9 cellular contexts compared by ENCODE assay signal in the genomic region with DNA sequence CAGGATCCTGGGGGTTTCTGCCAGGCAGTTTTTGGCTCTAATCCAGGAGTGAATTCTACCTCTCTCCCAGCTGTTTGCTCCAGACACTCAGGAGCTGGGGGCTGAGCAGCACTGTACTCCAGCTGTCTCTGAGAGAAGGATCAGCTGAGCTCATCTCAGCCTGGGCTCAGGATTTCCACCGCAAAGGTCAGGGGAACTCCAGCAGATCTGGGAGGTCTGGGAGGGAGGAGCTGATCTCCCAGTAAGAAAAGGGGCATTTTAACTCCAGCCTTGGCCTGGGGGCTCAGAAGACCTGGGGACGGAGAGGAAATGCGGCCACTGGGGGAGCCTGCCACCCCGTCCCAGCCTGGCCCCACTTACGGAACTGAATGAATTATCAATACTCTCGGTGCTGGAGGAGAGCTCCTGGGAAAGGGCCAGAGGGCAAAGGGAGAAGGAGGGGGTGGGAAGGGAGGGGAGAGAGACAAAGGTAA. TPM values are rescaled to one million over a fixed set of nuclear protein-coding genes. Genes with fewer than 3 reads are reported as not detected.
DNase-seq lines count a peak whose midpoint lies in the region; ATAC-seq and TF ChIP-seq lines count a peak whose summit lies in the region.
"Had no signal": no experiment of that assay in that cellular context is flagged by ENCODE, and none has a peak within 500 bp of the region (broad histone marks: within the 10 kb centered on the region; RNA-seq: fewer than 3 reads in every experiment).

No MANE protein-coding gene starts in this region.

- ATAC-seq in T-helper 17 cell (no peak), psoas muscle (peak; percentile 17 to 62 (median 34))

- H3K4me3 Mint-ChIP-seq in T-helper 17 cell: no peak overlapping the region
- H3K4me3 Mint-ChIP-seq in glutamatergic neuron (ENCODE audit: unreplicated experiment): no peak overlapping the region

- H3K9me3 ChIP-seq in T-helper 17 cell (ENCODE audit: control insufficient read depth, low read length, poor library complexity, severe bottlenecking): no peaks in the 10 kb centered on the region
- H3K9me3 ChIP-seq in psoas muscle: no peaks in the 10 kb centered on the region
- H3K9me3 ChIP-seq in spleen: no peaks in the 10 kb centered on the region

- TF ChIP-seq CTCF in glutamatergic neuron (IDR thresholded peaks at IDR 0.05; ENCODE audit: partially characterized antibody, unreplicated experiment) (no peak), psoas muscle (IDR thresholded peaks at IDR 0.05) (no peak), spleen (IDR thresholded peaks at IDR 0.05 in 8 of 11, conservative IDR thresholded peaks at IDR 0.05 in 3 of 11) (no peak), GM13977 (IDR thresholded peaks at IDR 0.05; ENCODE audit: extremely low read depth, insufficient read depth, missing control alignments) (no peak)

- peak overlapping the region; percentile 97 for H3K27ac ChIP-seq in psoas muscle
- H3K27ac ChIP-seq in spleen: peak overlapping the region in 4 of 8 donors; percentile 2 to 39 (median 14)

- in situ Hi-C loops in GM13977 (cut with MboI; ENCODE audit: low pct_unique_long_range_greater_than_20kb, low sequenced_read_pairs, unreplicated experiment): no loop called here

- peak overlapping the region; percentile 90 for H3K27ac Mint-ChIP-seq in T-helper 17 cell
- H3K27ac Mint-ChIP-seq in glutamatergic neuron (ENCODE audit: unreplicated experiment): peak overlapping the region; percentile 72

- H3K36me3 Mint-ChIP-seq in T-helper 17 cell (ENCODE audit: low read depth): peaks cover 2% of the 10 kb centered on the region
- peaks cover 6% of the 10 kb centered on the region for H3K36me3 Mint-ChIP-seq in glutamatergic neuron (ENCODE audit: unreplicated experiment)

- DNase-seq in EL (peak; percentile 33), T-helper 17 cell (no peak), glutamatergic neuron (no peak), psoas muscle (no peak), spleen (no peak), GM13977 (ENCODE audit: low spot score) (no peak), NCI-H446 (lab: John Stamatoyannopoulos, UW) (no peak)
- no peak for DNase-seq in activated naive CD4-positive, alpha-beta T cell treated with Interleukin-2 at 50 U/mL for 16 hours
- DNase-seq: DND-41 had no signal

- 38 to 44% (median 41%) methylated on average over 6 of the region's 6 CpGs for WGBS in psoas muscle, 3 donors
- 78 to 89% (median 84%) methylated on average over 6 of the region's 6 CpGs for WGBS in spleen, 5 donors

- H3K4me1 Mint-ChIP-seq in T-helper 17 cell (peaks cover 33% of the 10 kb centered on the region), glutamatergic neuron (ENCODE audit: low read depth, unreplicated experiment) (peaks cover 10% of the 10 kb centered on the region)

- no peaks in the 10 kb centered on the region for H3K27me3 Mint-ChIP-seq in T-helper 17 cell
- H3K27me3 Mint-ChIP-seq in glutamatergic neuron (ENCODE audit: unreplicated experiment): peaks cover 1% of the 10 kb centered on the region

- H3K27me3 ChIP-seq in psoas muscle (ENCODE audit: insufficient read depth in 3 of 3, low read length in 2 of 3) (no peaks in the 10 kb centered on the region), spleen (replicated peaks in 1 of 7) (no peaks in the 10 kb centered on the region)

- intact Hi-C loops in psoas muscle (cut with DNase I): loop anchor here in 1 of 2 donors (10.0 kb wide), 1 partner anchor 95 kb away; no protein-coding TSS in a partner anchor
- intact Hi-C loops in spleen (cut with DNase I; ENCODE audit: low total_unique reads): no loop called here

- H3K36me3 ChIP-seq in psoas muscle (ENCODE audit: insufficient read depth in 1 of 2, low read depth in 1 of 2): peaks cover 11 to 63% of the 10 kb centered on the region in 2 donors
- peaks cover 3 to 100% (median 89%) of the 10 kb centered on the region in 6 donors for H3K36me3 ChIP-seq in spleen

- H3K4me3 ChIP-seq in psoas muscle: peak overlapping the region; percentile 27
- H3K4me3 ChIP-seq in spleen: no peak overlapping the region

- H3K4me1 ChIP-seq in psoas muscle: peaks cover 57% of the 10 kb centered on the region
- H3K4me1 ChIP-seq in spleen: peaks cover 4 to 59% (median 37%) of the 10 kb centered on the region in 6 donors

- no peaks in the 10 kb centered on the region for H3K9me3 Mint-ChIP-seq in glutamatergic neuron (ENCODE audit: unreplicated experiment)

- TF ChIP-seq POLR2A in spleen (IDR thresholded peaks at IDR 0.05): no peak

RNA-seq across cellular contexts. Expression of gene PI4KB, which starts 17.3 kb away (rescaled TPM):
- 10 to 100 TPM; 73.5 to 81.4 TPM for total RNA-seq in T-helper 17 cell
- total RNA-seq in glutamatergic neuron (ENCODE audit: unreplicated experiment): 68.7 TPM
- 10 to 100 TPM; 51.9 to 96.4 (median 78.8) TPM for total RNA-seq in psoas muscle
- polyA plus RNA-seq in psoas muscle: 10 to 100 TPM; 42.6 to 66.3 (median 53.2) TPM
- total RNA-seq in spleen: 10 to 100 TPM; 63.7 to 85.4 (median 69.5) TPM
- 10 to 100 TPM; 25.6 to 41.4 (median 30.8) TPM for polyA plus RNA-seq in spleen

RNA-seq across cellular contexts. Expression of gene ZNF687, which starts 27.8 kb away (rescaled TPM):
- total RNA-seq in T-helper 17 cell (10 to 100 TPM; 25.9 to 33.8 TPM), glutamatergic neuron (ENCODE audit: unreplicated experiment) (34.4 TPM), psoas muscle (10 to 100 TPM; 10.6 to 14.8 (median 13.1) TPM), spleen (10 to 100 TPM; 27.3 to 46.6 (median 33.4) TPM)
- polyA plus RNA-seq in psoas muscle (10 to 100 TPM in 1 of 3 donors, 1 to 10 TPM in 2; 4.6 to 13.5 (median 5.0) TPM), spleen (10 to 100 TPM in 1 of 3 donors, 1 to 10 TPM in 2; 9.1 to 17.7 (median 9.8) TPM)

RNA-seq across cellular contexts. Expression of gene RFX5, which starts 37.2 kb away (rescaled TPM):
- total RNA-seq in T-helper 17 cell (100 to 1,000 TPM in 1 of 2 donors, 10 to 100 TPM in 1; 81.5 to 105 TPM), glutamatergic neuron (ENCODE audit: unreplicated experiment) (64.4 TPM), psoas muscle (10 to 100 TPM; 16.9 to 38.7 (median 21.6) TPM), spleen (10 to 100 TPM; 75.9 to 96.1 (median 92.2) TPM)
- polyA plus RNA-seq in psoas muscle (10 to 100 TPM in 1 of 3 donors, 1 to 10 TPM in 2; 4.7 to 36.3 (median 8.5) TPM), spleen (10 to 100 TPM; 30.8 to 57.8 (median 40.3) TPM)

RNA-seq across cellular contexts. Expression of gene PSMD4, which starts 55.4 kb away (rescaled TPM):
- total RNA-seq in T-helper 17 cell (10 to 100 TPM; 78.4 to 86.0 TPM), glutamatergic neuron (ENCODE audit: unreplicated experiment) (250 TPM), psoas muscle (100 to 1,000 TPM; 208 to 313 (median 240) TPM), spleen (100 to 1,000 TPM in 5 of 7 donors, 10 to 100 TPM in 2; 90.8 to 157 (median 121) TPM)
- polyA plus RNA-seq in psoas muscle (100 to 1,000 TPM; 298 to 486 (median 334) TPM), spleen (100 to 1,000 TPM; 149 to 180 (median 156) TPM)
